7 cellular contexts compared by ENCODE assay signal in genomic region chr12:70283232-70283631, GRCh38.
"Had no signal": no experiment of that assay in that cellular context is flagged by ENCODE, and none has a peak within 500 bp of the region (broad histone marks: within the 10 kb centered on the region; RNA-seq: fewer than 3 reads in every experiment).

No MANE protein-coding gene starts in this region.

- H3K4me3 ChIP-seq: GM12878 had no signal

- ATAC-seq: GM12878 had no signal

- DNase-seq: GDM1, GF-D8 had no signal

- FAIRE-seq: GM12878, GM12891, GM12892, GM18507, GM19239 had no signal
